Comparison of ENCODE assay signal across 11 cellular contexts in genomic region chr2:65067806-65068553, GRCh38. TPM values are rescaled to one million over a fixed set of nuclear protein-coding genes. Genes with fewer than 3 reads are reported as not detected.
DNase-seq lines count a peak whose midpoint lies in the region; ATAC-seq and TF ChIP-seq lines count a peak whose summit lies in the region.
"Had no signal": no experiment of that assay in that cellular context is flagged by ENCODE, and none has a peak within 500 bp of the region (broad histone marks: within the 10 kb centered on the region; RNA-seq: fewer than 3 reads in every experiment).

No MANE protein-coding gene starts in this region.

- peaks cover 8% of the 10 kb centered on the region for H3K36me3 Mint-ChIP-seq in activated naive CD4-positive, alpha-beta T cell treated with anti-CD3 and anti-CD28 coated beads, Interleukin-2, amount 10 ng/mL, durations not matched to agents 7 days and 5 days
- H3K36me3 Mint-ChIP-seq in activated CD8-positive, alpha-beta T cell treated with anti-CD3 and anti-CD28 coated beads, Interleukin-2, amount 10 ng/mL, durations not matched to agents 7 days and 5 days (ENCODE audit: low read depth), result peaks cover 4% of the 10 kb centered on the region
- H3K36me3 Mint-ChIP-seq in immature natural killer cell, result no peaks in the 10 kb centered on the region
- peaks cover 5% of the 10 kb centered on the region for H3K36me3 Mint-ChIP-seq in type B pancreatic cell

- H3K27me3 Mint-ChIP-seq in activated naive CD4-positive, alpha-beta T cell treated with anti-CD3 and anti-CD28 coated beads, Interleukin-2, amount 10 ng/mL, durations not matched to agents 7 days and 5 days, result no peaks in the 10 kb centered on the region
- H3K27me3 Mint-ChIP-seq in activated CD8-positive, alpha-beta T cell treated with anti-CD3 and anti-CD28 coated beads, Interleukin-2, amount 10 ng/mL, durations not matched to agents 7 days and 5 days (ENCODE audit: low read depth), result no peaks in the 10 kb centered on the region
- H3K27me3 Mint-ChIP-seq in immature natural killer cell (ENCODE audit: low read depth in 3 of 3) (peaks cover 3 to 5% (median 4%) of the 10 kb centered on the region in 3 donors), type B pancreatic cell (no peaks in the 10 kb centered on the region)

- H3K27me3 ChIP-seq in osteoblast (ENCODE audit: insufficient read depth, low read length), result no peaks in the 10 kb centered on the region

- no peak overlapping the region for H3K4me3 ChIP-seq in osteoblast (ENCODE audit: insufficient read depth, low read length)

- H4K20me1 ChIP-seq in osteoblast (ENCODE audit: insufficient read depth, low read length), result peaks cover 17% of the 10 kb centered on the region

- H3K4me2 ChIP-seq in osteoblast (ENCODE audit: insufficient read depth, low read length), result no peak overlapping the region
- H3K4me2 ChIP-seq: KMS-11 had no signal

- H3K36me3 ChIP-seq in osteoblast (ENCODE audit: insufficient read depth, low read length), result peaks cover 18% of the 10 kb centered on the region

- H3K27ac Mint-ChIP-seq in activated naive CD4-positive, alpha-beta T cell treated with anti-CD3 and anti-CD28 coated beads, Interleukin-2, amount 10 ng/mL, durations not matched to agents 7 days and 5 days, result peak overlapping the region; percentile 29
- H3K27ac Mint-ChIP-seq in activated CD8-positive, alpha-beta T cell treated with anti-CD3 and anti-CD28 coated beads, Interleukin-2, amount 10 ng/mL, durations not matched to agents 7 days and 5 days, result peak overlapping the region; percentile 82
- peak overlapping the region in 4 of 6 donors; percentile 7 to 83 (median 36) for H3K27ac Mint-ChIP-seq in immature natural killer cell
- peak overlapping the region; percentile 75 for H3K27ac Mint-ChIP-seq in type B pancreatic cell

- no peak overlapping the region for H2AFZ ChIP-seq in osteoblast (ENCODE audit: low read length)

- POLR2A ChIA-PET in activated CD8-positive, alpha-beta T cell treated with anti-CD3 and anti-CD28 coated beads, Interleukin-2, amount 10 ng/mL, durations not matched to agents 7 days and 5 days (lab: Charles Lee), result interaction anchor here (0.8 to 1.6 kb wide), 4 partner anchors 17 to 159 kb away, joined by 4 to 7 read pairs (median 5); partner anchors contain the start of genes ACTR2 and RAB1A

- peaks cover 40% of the 10 kb centered on the region for H3K79me2 ChIP-seq in osteoblast (ENCODE audit: insufficient read depth, low read length)

- TF ChIP-seq CTCF in type B pancreatic cell (conservative IDR thresholded peaks at IDR 0.05), result no peak
- no peak for TF ChIP-seq CTCF in osteoblast (IDR thresholded peaks at IDR 0.05; ENCODE audit: extremely low read depth, low read depth, low read length)

- no peak overlapping the region for H3K27ac ChIP-seq in osteoblast (ENCODE audit: low read depth, low read length)
- H3K27ac ChIP-seq: KMS-11 had no signal

- H3K9me3 Mint-ChIP-seq in activated naive CD4-positive, alpha-beta T cell treated with anti-CD3 and anti-CD28 coated beads, Interleukin-2, amount 10 ng/mL, durations not matched to agents 7 days and 5 days, result no peaks in the 10 kb centered on the region
- no peaks in the 10 kb centered on the region for H3K9me3 Mint-ChIP-seq in activated CD8-positive, alpha-beta T cell treated with anti-CD3 and anti-CD28 coated beads, Interleukin-2, amount 10 ng/mL, durations not matched to agents 7 days and 5 days (ENCODE audit: insufficient read depth)
- H3K9me3 Mint-ChIP-seq in immature natural killer cell, result peaks cover 0 to 2% (median 0%) of the 10 kb centered on the region in 6 donors
- no peaks in the 10 kb centered on the region for H3K9me3 Mint-ChIP-seq in type B pancreatic cell

- no peak overlapping the region for H3K4me3 Mint-ChIP-seq in activated naive CD4-positive, alpha-beta T cell treated with anti-CD3 and anti-CD28 coated beads, Interleukin-2, amount 10 ng/mL, durations not matched to agents 7 days and 5 days
- no peak overlapping the region for H3K4me3 Mint-ChIP-seq in activated CD8-positive, alpha-beta T cell treated with anti-CD3 and anti-CD28 coated beads, Interleukin-2, amount 10 ng/mL, durations not matched to agents 7 days and 5 days
- H3K4me3 Mint-ChIP-seq in immature natural killer cell, result no peak overlapping the region
- H3K4me3 Mint-ChIP-seq in type B pancreatic cell, result no peak overlapping the region

- no peak for DNase-seq in activated naive CD4-positive, alpha-beta T cell treated with anti-CD3 and anti-CD28 coated beads, Interleukin-2, amount 10 ng/mL, durations not matched to agents 7 days and 5 days
- no peak for DNase-seq in activated naive CD4-positive, alpha-beta T cell (lab: John Stamatoyannopoulos, UW)
- DNase-seq in activated CD8-positive, alpha-beta T cell treated with anti-CD3 and anti-CD28 coated beads, Interleukin-2, amount 10 ng/mL, durations not matched to agents 7 days and 5 days, result peak; percentile 32
- DNase-seq in immature natural killer cell (no peak), type B pancreatic cell (ENCODE audit: extremely low spot score, unreplicated experiment) (no peak), osteoblast (ENCODE audit: insufficient read length, low spot score, missing footprints) (no peak)
- DNase-seq: GDM1, NCI-H345 had no signal

- peaks cover 41% of the 10 kb centered on the region for H3K4me1 ChIP-seq in osteoblast (ENCODE audit: insufficient read depth, low read length)

- ATAC-seq in activated CD8-positive, alpha-beta T cell treated with anti-CD3 and anti-CD28 coated beads, Interleukin-2, amount 10 ng/mL, durations not matched to agents 7 days and 5 days, result peak; percentile 24
- ATAC-seq in GM19395 (IDR thresholded peaks at IDR 0.05; ENCODE audit: unreplicated experiment) (no peak), GM21619 (IDR thresholded peaks at IDR 0.05; ENCODE audit: unreplicated experiment) (no peak)

- CTCF ChIA-PET in activated naive CD4-positive, alpha-beta T cell treated with anti-CD3 and anti-CD28 coated beads, Interleukin-2, amount 10 ng/mL, durations not matched to agents 7 days and 5 days (lab: Charles Lee), result interaction anchor here (1.0 to 2.0 kb wide), 7 partner anchors 18 to 119 kb away, joined by 3 to 10 read pairs (median 4); partner anchors contain the start of gene RAB1A
- CTCF ChIA-PET in activated CD8-positive, alpha-beta T cell treated with anti-CD3 and anti-CD28 coated beads, Interleukin-2, amount 10 ng/mL, durations not matched to agents 7 days and 5 days (lab: Charles Lee), result interaction anchor here (1.2 to 2.6 kb wide), 4 partner anchors 10 to 119 kb away, joined by 3 to 9 read pairs (median 8); no protein-coding TSS in a partner anchor

- peaks cover 43% of the 10 kb centered on the region for H3K4me1 Mint-ChIP-seq in activated naive CD4-positive, alpha-beta T cell treated with anti-CD3 and anti-CD28 coated beads, Interleukin-2, amount 10 ng/mL, durations not matched to agents 7 days and 5 days
- peaks cover 37% of the 10 kb centered on the region for H3K4me1 Mint-ChIP-seq in activated CD8-positive, alpha-beta T cell treated with anti-CD3 and anti-CD28 coated beads, Interleukin-2, amount 10 ng/mL, durations not matched to agents 7 days and 5 days (ENCODE audit: low read depth)
- peaks cover 14 to 25% of the 10 kb centered on the region in 2 donors for H3K4me1 Mint-ChIP-seq in immature natural killer cell
- H3K4me1 Mint-ChIP-seq in type B pancreatic cell (ENCODE audit: unreplicated experiment), result peaks cover 21% of the 10 kb centered on the region

- no peaks in the 10 kb centered on the region for H3K9me3 ChIP-seq in osteoblast (ENCODE audit: low read depth, low read length)

RNA-seq across cellular contexts. Expression of gene CEP68, which starts 11.8 kb away (rescaled TPM):
- total RNA-seq in activated CD8-positive, alpha-beta T cell treated with anti-CD3 and anti-CD28 coated beads, Interleukin-2, amount 10 ng/mL, durations not matched to agents 7 days and 5 days, result 1 to 10 TPM; 8.1 to 9.7 TPM
- polyA plus RNA-seq in immature natural killer cell, result 1 to 10 TPM; 5.8 to 8.6 (median 7.9) TPM
- 8.3 and 21.5 TPM in 2 replicates for total RNA-seq in type B pancreatic cell (ENCODE audit: low replicate concordance)
- 13.6 and 14.5 TPM in 2 replicates for total RNA-seq in osteoblast

Comparison
In these comparisons a context has a peak if more than half of its experiments do, and no peak if none do; other contexts are left out.
1. H3K27ac Mint-ChIP-seq: peak in every context shown above with its lines; median percentile 82 in activated CD8-positive, alpha-beta T cell treated with anti-CD3 and anti-CD28 coated beads, Interleukin-2, amount 10 ng/mL, durations not matched to agents 7 days and 5 days; 75 in type B pancreatic cell; 36 in immature natural killer cell; 29 in activated naive CD4-positive, alpha-beta T cell treated with anti-CD3 and anti-CD28 coated beads, Interleukin-2, amount 10 ng/mL, durations not matched to agents 7 days and 5 days.